In the genomic region with DNA sequence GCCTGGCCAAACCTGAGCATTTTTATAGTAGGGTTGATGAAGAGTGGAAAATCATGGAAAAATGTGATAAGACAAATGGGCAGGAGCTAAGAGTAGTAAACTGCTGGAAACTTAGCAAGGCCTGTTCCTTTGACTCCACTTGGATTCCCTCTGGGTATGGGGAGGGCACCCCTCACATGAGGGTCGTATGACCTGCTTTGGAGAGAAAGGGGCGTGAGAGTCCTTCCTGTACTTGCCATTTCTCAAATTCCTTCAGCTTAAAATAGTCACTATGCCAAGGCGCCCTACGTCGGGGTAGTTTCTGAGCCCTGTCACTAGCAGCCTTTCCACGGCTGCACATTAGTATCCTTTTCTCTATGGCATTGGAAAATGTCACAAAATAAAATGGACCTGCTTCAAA, we compare ENCODE assay signal across 30 cellular contexts. TPM values are rescaled to one million over a fixed set of nuclear protein-coding genes. Genes with fewer than 3 reads are reported as not detected.
A peak's percentile ranks its signal among the peaks of the same experiment; 100 is the strongest.
DNase-seq lines count a peak whose midpoint lies in the region; ATAC-seq lines count a peak whose summit lies in the region.
"Had no signal": no experiment of that assay in that cellular context is flagged by ENCODE, and none has a peak within 500 bp of the region (broad histone marks: within the 10 kb centered on the region; RNA-seq: fewer than 3 reads in every experiment).

No MANE protein-coding gene starts in this region.

- H3K27ac Mint-ChIP-seq in activated T-cell treated with anti-CD3 and anti-CD28 coated beads, Interleukin-2, amount 50 U/mL, for 24 hours = peak overlapping the region; percentile 47
- H3K27ac Mint-ChIP-seq in CD4-positive, CD25-positive, alpha-beta regulatory T cell = peak overlapping the region; percentile 72 to 90 (median 90)
- H3K27ac Mint-ChIP-seq: activated B cell treated with CpG ODN at 0.5 μM for 24 hours, nephron progenitor cell had no signal

- H3K9me3 ChIP-seq in CD4-positive, CD25-positive, alpha-beta regulatory T cell (ENCODE audit: control insufficient read depth in 2 of 2, low read length in 2 of 2) = no peaks in the 10 kb centered on the region
- no peaks in the 10 kb centered on the region for H3K9me3 ChIP-seq in right cardiac atrium (ENCODE audit: control insufficient read depth, low read length)
- H3K9me3 ChIP-seq: HAP-1, SJSA1 had no signal

- intact Hi-C loops in right cardiac atrium (cut with DNase I) = no loop called here

- H3K27ac ChIP-seq in CD4-positive, CD25-positive, alpha-beta regulatory T cell (ENCODE audit: insufficient read depth, low read length, poor library complexity, severe bottlenecking) = peak overlapping the region; percentile 49
- H3K27ac ChIP-seq in right cardiac atrium (ENCODE audit: low read length) = peak overlapping the region; percentile 48
- H3K27ac ChIP-seq: SJSA1 had no signal

- peaks cover 82% of the 10 kb centered on the region for H3K4me1 Mint-ChIP-seq in activated T-cell treated with anti-CD3 and anti-CD28 coated beads, Interleukin-2, amount 50 U/mL, for 24 hours (ENCODE audit: low read depth)
- H3K4me1 Mint-ChIP-seq in CD4-positive, CD25-positive, alpha-beta regulatory T cell = peaks cover 55 to 96% (median 80%) of the 10 kb centered on the region in 4 donors

- H3K4me1 ChIP-seq in CD4-positive, CD25-positive, alpha-beta regulatory T cell (ENCODE audit: control insufficient read depth, insufficient read depth, low read length, poor library complexity, severe bottlenecking) = peaks cover 69% of the 10 kb centered on the region
- H3K4me1 ChIP-seq in right cardiac atrium (ENCODE audit: control insufficient read depth, insufficient read depth, low read length) = peaks cover 6% of the 10 kb centered on the region
- H3K4me1 ChIP-seq: SJSA1 had no signal

- H3K4me3 ChIP-seq in CD4-positive, CD25-positive, alpha-beta regulatory T cell (ENCODE audit: low read depth, low read length) = no peak overlapping the region
- H3K4me3 ChIP-seq in right cardiac atrium (ENCODE audit: low read length) = no peak overlapping the region
- H3K4me3 ChIP-seq: HAP-1, lung, SJSA1 had no signal

- no peaks in the 10 kb centered on the region for H3K36me3 ChIP-seq in CD4-positive, CD25-positive, alpha-beta regulatory T cell (ENCODE audit: control insufficient read depth, insufficient read depth, low read length)
- H3K36me3 ChIP-seq: HAP-1, SJSA1 had no signal

- ATAC-seq in CD4-positive, CD25-positive, alpha-beta regulatory T cell (ENCODE audit: low read depth in 2 of 2) = no peak
- ATAC-seq in right cardiac atrium = no peak
- ATAC-seq: esophagus mucosa; stimulated activated naive CD8-positive, alpha-beta T cell treated with anti-CD3 and anti-CD28 coated beads, Interleukin-15, Interleukin-2, amounts not matched to agents 100 U/mL and 50 U/mL, for 24 hours had no signal

- H3K36me3 Mint-ChIP-seq in activated T-cell treated with anti-CD3 and anti-CD28 coated beads, Interleukin-2, amount 50 U/mL, for 24 hours (ENCODE audit: low read depth) = peaks cover 6% of the 10 kb centered on the region
- peaks cover 12% of the 10 kb centered on the region for H3K36me3 Mint-ChIP-seq in CD4-positive, CD25-positive, alpha-beta regulatory T cell

- H3K27me3 Mint-ChIP-seq in activated T-cell treated with anti-CD3 and anti-CD28 coated beads, Interleukin-2, amount 50 U/mL, for 24 hours = no peaks in the 10 kb centered on the region
- H3K27me3 Mint-ChIP-seq in CD4-positive, CD25-positive, alpha-beta regulatory T cell = no peaks in the 10 kb centered on the region
- H3K27me3 Mint-ChIP-seq: activated B cell treated with CpG ODN at 0.5 μM for 24 hours had no signal

- no peaks in the 10 kb centered on the region for H3K9me3 Mint-ChIP-seq in activated T-cell treated with anti-CD3 and anti-CD28 coated beads, Interleukin-2, amount 50 U/mL, for 24 hours
- no peaks in the 10 kb centered on the region for H3K9me3 Mint-ChIP-seq in CD4-positive, CD25-positive, alpha-beta regulatory T cell
- H3K9me3 Mint-ChIP-seq: activated B cell treated with CpG ODN at 0.5 μM for 24 hours had no signal

- no peak for DNase-seq in activated T-cell treated with anti-CD3 and anti-CD28 coated beads, Interleukin-2, amount 50 U/mL, for 24 hours
- DNase-seq in activated T-cell treated with anti-CD3 and anti-CD28 coated beads for 4 hours = no peak
- no peak for DNase-seq in CD4-positive, CD25-positive, alpha-beta regulatory T cell
- peak; percentile 83 for DNase-seq in SK-MEL-5 (ENCODE audit: low read depth, low spot score)
- DNase-seq in right cardiac atrium = no peak
- DNase-seq in superior temporal gyrus (ENCODE audit: extremely low spot score) = no peak
- DNase-seq in Ammon's horn (ENCODE audit: low spot score) = no peak
- no peak for DNase-seq in GM03348 (ENCODE audit: low spot score)
- DNase-seq: activated B cell treated with CpG ODN at 0.5 μM for 24 hours; activated CD4-positive, alpha-beta T cell treated with anti-CD3 and anti-CD28 coated beads, Interleukin-2, amount 50 U/mL, for 48 hours; activated gamma-delta T cell treated with Interleukin-2 at 50 U/mL for 16 hours; AML-193; cerebellar nuclear complex; dermis blood vessel endothelial cell; DMS153; KG1; kidney; NCI-H1105; NCI-H187 treated with DMSO at 0.1 percent for 48 hours; NCI-H2171; nephron progenitor cell; small intestine; stimulated activated naive CD8-positive, alpha-beta T cell treated with anti-CD3 and anti-CD28 coated beads, Interleukin-15, Interleukin-2, amounts not matched to agents 100 U/mL and 50 U/mL, for 24 hours had no signal

- in situ Hi-C loops in SK-MEL-5 (cut with HindIII; ENCODE audit: low pct_unique_long_range_greater_than_20kb, low sequenced_read_pairs) = no loop called here

- H3K27me3 ChIP-seq in CD4-positive, CD25-positive, alpha-beta regulatory T cell (ENCODE audit: control insufficient read depth, insufficient read depth, low read length) = no peaks in the 10 kb centered on the region
- H3K27me3 ChIP-seq in right cardiac atrium (ENCODE audit: control insufficient read depth, insufficient read depth) = no peaks in the 10 kb centered on the region

- H3K4me3 Mint-ChIP-seq in activated T-cell treated with anti-CD3 and anti-CD28 coated beads, Interleukin-2, amount 50 U/mL, for 24 hours = no peak overlapping the region
- peak overlapping the region in 2 of 4 donors; percentile 22 to 32 for H3K4me3 Mint-ChIP-seq in CD4-positive, CD25-positive, alpha-beta regulatory T cell
- H3K4me3 Mint-ChIP-seq: activated B cell treated with CpG ODN at 0.5 μM for 24 hours, nephron progenitor cell had no signal

- WGBS in right cardiac atrium = 63% methylated on average over 6 of the region's 6 CpGs

RNA-seq across cellular contexts. Expression of a gene that starts 49.1 kb away (rescaled TPM):
- total RNA-seq in CD4-positive, CD25-positive, alpha-beta regulatory T cell = 78.9 TPM
- polyA plus RNA-seq in CD4-positive, CD25-positive, alpha-beta regulatory T cell = 10 to 100 TPM; 11.7 to 13.4 (median 12.6) TPM
- 3.8 and 5.1 TPM in 2 replicates for total RNA-seq in SK-MEL-5 (2014; rRNA removed; shearing (Covaris generic))
- polyA plus RNA-seq in SK-MEL-5 (2015; cell fraction: cytosol; rRNA removed) = 1.2 and 1.9 TPM in 2 replicates
- 1.4 and 2.3 TPM in 2 replicates for polyA plus RNA-seq in SK-MEL-5 (2015; cell fraction: nucleus; rRNA removed)
- total RNA-seq in right cardiac atrium = 10 to 100 TPM in 1 of 4 donors, 1 to 10 TPM in 3; 4.8 to 10.3 (median 9.0) TPM
- 2.1 TPM for polyA plus RNA-seq in right cardiac atrium
- total RNA-seq: A673, MCF 10A, RPMI7951, SJSA1 had no signal
